Comparison of ENCODE assay signal across 1 cellular context in the genomic region with DNA sequence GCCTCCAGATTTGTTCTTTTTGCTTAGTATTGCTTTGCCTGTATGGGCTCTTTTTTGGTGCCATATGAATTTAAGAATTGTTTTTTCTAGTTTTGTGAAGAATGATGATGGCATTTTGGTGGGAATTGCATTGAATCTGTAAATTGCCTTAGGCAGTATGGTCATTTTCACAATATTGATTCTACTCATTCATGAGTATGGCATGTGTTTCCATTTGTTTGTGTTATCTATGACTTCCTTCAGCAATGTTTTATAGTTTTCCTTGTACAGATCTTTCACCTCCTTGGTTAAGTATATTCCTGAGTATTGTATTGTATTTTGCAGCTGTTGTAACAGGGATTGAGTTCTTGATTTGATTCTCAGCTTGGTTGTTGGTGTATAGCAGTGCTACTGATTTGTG.
TF ChIP-seq lines count a peak whose summit lies in the region.

No MANE protein-coding gene starts in this region.

TF ChIP-seq in IMR-90, 13 proteins besides CTCF, POLR2A, EP300 and RAD21:
- TF ChIP-seq CEBPB (IDR thresholded peaks at IDR 0.05; ENCODE audit: low read depth, low read length) (no peak), MAZ (IDR thresholded peaks at IDR 0.05; ENCODE audit: borderline replicate concordance, low read depth, low read length) (no peak), RFX5 (IDR thresholded peaks at IDR 0.05; ENCODE audit: low read depth, low read length) (no peak), MXI1 (IDR thresholded peaks at IDR 0.05; ENCODE audit: borderline replicate concordance, low read depth, low read length) (no peak), FOS (IDR thresholded peaks at IDR 0.05; ENCODE audit: low read depth, low read length) (no peak), MAFK (IDR thresholded peaks at IDR 0.05; ENCODE audit: low read depth, low read length) (no peak), RCOR1 (IDR thresholded peaks at IDR 0.05; ENCODE audit: insufficient replicate concordance, low read length) (no peak), BHLHE40 (IDR thresholded peaks at IDR 0.05; ENCODE audit: low read depth, low read length) (no peak), SMC3 (IDR thresholded peaks at IDR 0.05; ENCODE audit: low read depth, low read length) (no peak)
- TF ChIP-seq, protein P1, sequence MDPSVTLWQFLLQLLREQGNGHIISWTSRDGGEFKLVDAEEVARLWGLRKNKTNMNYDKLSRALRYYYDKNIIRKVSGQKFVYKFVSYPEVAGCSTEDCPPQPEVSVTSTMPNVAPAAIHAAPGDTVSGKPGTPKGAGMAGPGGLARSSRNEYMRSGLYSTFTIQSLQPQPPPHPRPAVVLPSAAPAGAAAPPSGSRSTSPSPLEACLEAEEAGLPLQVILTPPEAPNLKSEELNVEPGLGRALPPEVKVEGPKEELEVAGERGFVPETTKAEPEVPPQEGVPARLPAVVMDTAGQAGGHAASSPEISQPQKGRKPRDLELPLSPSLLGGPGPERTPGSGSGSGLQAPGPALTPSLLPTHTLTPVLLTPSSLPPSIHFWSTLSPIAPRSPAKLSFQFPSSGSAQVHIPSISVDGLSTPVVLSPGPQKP (IDR thresholded peaks at IDR 0.05; ENCODE audit: borderline replicate concordance, low read depth, low read length) = no peak
- TF ChIP-seq, protein P2, sequence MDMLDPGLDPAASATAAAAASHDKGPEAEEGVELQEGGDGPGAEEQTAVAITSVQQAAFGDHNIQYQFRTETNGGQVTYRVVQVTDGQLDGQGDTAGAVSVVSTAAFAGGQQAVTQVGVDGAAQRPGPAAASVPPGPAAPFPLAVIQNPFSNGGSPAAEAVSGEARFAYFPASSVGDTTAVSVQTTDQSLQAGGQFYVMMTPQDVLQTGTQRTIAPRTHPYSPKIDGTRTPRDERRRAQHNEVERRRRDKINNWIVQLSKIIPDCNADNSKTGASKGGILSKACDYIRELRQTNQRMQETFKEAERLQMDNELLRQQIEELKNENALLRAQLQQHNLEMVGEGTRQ (IDR thresholded peaks at IDR 0.05; ENCODE audit: low read depth, low read length) = no peak
